Comparison of ENCODE assay signal across 8 cellular contexts in genomic region chr3:69385723-69386483, GRCh38. TPM values are rescaled to one million over a fixed set of nuclear protein-coding genes. Genes with fewer than 3 reads are reported as not detected.
DNase-seq lines count a peak whose midpoint lies in the region; ATAC-seq and TF ChIP-seq lines count a peak whose summit lies in the region.

FRMD4B (minus strand) TSS chr3:69386088; CDS start chr3:69385989, 99 bp downstream.

- TF ChIP-seq CTCF in IMR-90 (conservative IDR thresholded peaks at IDR 0.05; ENCODE audit: low read depth, low read length) (no peak), fibroblast of mammary gland (conservative IDR thresholded peaks at IDR 0.05; ENCODE audit: control insufficient read depth, insufficient read depth, low read depth, low read length) (no peak), suprapubic skin (IDR thresholded peaks at IDR 0.05) (no peak)

- in situ Hi-C loops in IMR-90 (cut with MboI; ENCODE audit: low sequenced_read_pairs): no loop called here

- H2AK9ac ChIP-seq in IMR-90 (replicated peaks; ENCODE audit: low read depth, low read length, poor library complexity): no peak within 1 kb of the TSS

- peaks cover 6% of the 10 kb centered on the region for H3K4me1 Mint-ChIP-seq in activated T-helper 1 cell treated with anti-CD3 and anti-CD28 coated beads, Interleukin-12 subunit alpha, Interleukin-12 subunit beta, Interleukin-2, Interleukin-4 antibody, amounts not matched to agents 30 ng/mL and 10 ng/mL and 1 ng/mL, durations not matched to agents 14 hours and 24 hours and 36 hours (ENCODE audit: low read depth)

- no peaks in the 10 kb centered on the region for H3K9me1 ChIP-seq in IMR-90 (ENCODE audit: insufficient read depth, low read length)

- no peak within 1 kb of the TSS for H3K27ac ChIP-seq in IMR-90 (ENCODE audit: insufficient read depth, low read length)
- peak within 1 kb of the TSS; percentile 62 for H3K27ac ChIP-seq in suprapubic skin

- H4K5ac ChIP-seq in IMR-90 (ENCODE audit: low read depth, low read length): no peak within 1 kb of the TSS

- H3K4me1 ChIP-seq in IMR-90 (ENCODE audit: control insufficient read depth, insufficient read depth, low read length): no peaks in the 10 kb centered on the region
- H3K4me1 ChIP-seq in mucosa of stomach (ENCODE audit: control insufficient read depth, insufficient read depth, low read length): peaks cover 4% of the 10 kb centered on the region
- peaks cover 27% of the 10 kb centered on the region for H3K4me1 ChIP-seq in suprapubic skin

- WGBS in IMR-90 (ENCODE audit: extremely low coverage in 2 of 2, insufficient read length in 1 of 2), 2 experiments: 11% methylated on average over 41 of the region's 64 CpGs; no CpG with 5 or more reads in 1 of the 2 experiments
- WGBS in suprapubic skin: 2% methylated on average over 9 of the region's 64 CpGs

- no peaks in the 10 kb centered on the region for H4K20me1 ChIP-seq in IMR-90 (ENCODE audit: insufficient read depth, low read length)

- H3K14ac ChIP-seq in IMR-90 (replicated peaks; ENCODE audit: low read depth, low read length): no peak within 1 kb of the TSS

- H3K18ac ChIP-seq in IMR-90 (ENCODE audit: low read depth, low read length): no peak within 1 kb of the TSS

- H3K27me3 Mint-ChIP-seq in activated T-helper 1 cell treated with anti-CD3 and anti-CD28 coated beads, Interleukin-12 subunit alpha, Interleukin-12 subunit beta, Interleukin-2, Interleukin-4 antibody, amounts not matched to agents 30 ng/mL and 10 ng/mL and 1 ng/mL, durations not matched to agents 14 hours and 24 hours and 36 hours (ENCODE audit: insufficient read depth): peaks cover 68% of the 10 kb centered on the region

- H3K9me3 Mint-ChIP-seq in activated T-helper 1 cell treated with anti-CD3 and anti-CD28 coated beads, Interleukin-12 subunit alpha, Interleukin-12 subunit beta, Interleukin-2, Interleukin-4 antibody, amounts not matched to agents 30 ng/mL and 10 ng/mL and 1 ng/mL, durations not matched to agents 14 hours and 24 hours and 36 hours: no peaks in the 10 kb centered on the region

- H2AFZ ChIP-seq in IMR-90 (replicated peaks; ENCODE audit: low read length, poor library complexity): peak within 1 kb of the TSS; percentile 13

- ATAC-seq in IMR-90 (ENCODE audit: low read depth) (peak; percentile 46), GM21360 (IDR thresholded peaks at IDR 0.05; ENCODE audit: unreplicated experiment) (no peak), GM18517 (IDR thresholded peaks at IDR 0.05; ENCODE audit: unreplicated experiment) (no peak)

- dilution Hi-C loops in IMR-90 (cut with HindIII; ENCODE audit: low sequenced_read_pairs, unreplicated experiment): no loop called here

- H3K56ac ChIP-seq in IMR-90 (ENCODE audit: extremely low read depth, insufficient read depth, low read length): no peak within 1 kb of the TSS

- peak within 1 kb of the TSS; percentile 75 for H3K4me3 Mint-ChIP-seq in activated T-helper 1 cell treated with anti-CD3 and anti-CD28 coated beads, Interleukin-12 subunit alpha, Interleukin-12 subunit beta, Interleukin-2, Interleukin-4 antibody, amounts not matched to agents 30 ng/mL and 10 ng/mL and 1 ng/mL, durations not matched to agents 14 hours and 24 hours and 36 hours

- no peaks in the 10 kb centered on the region for H3K79me1 ChIP-seq in IMR-90 (ENCODE audit: low read depth in 1 of 2, low read length in 2 of 2)

- no peak within 1 kb of the TSS for H2BK5ac ChIP-seq in IMR-90 (ENCODE audit: low read depth, low read length, poor library complexity, severe bottlenecking)

- H3K36me3 Mint-ChIP-seq in activated T-helper 1 cell treated with anti-CD3 and anti-CD28 coated beads, Interleukin-12 subunit alpha, Interleukin-12 subunit beta, Interleukin-2, Interleukin-4 antibody, amounts not matched to agents 30 ng/mL and 10 ng/mL and 1 ng/mL, durations not matched to agents 14 hours and 24 hours and 36 hours (ENCODE audit: low read depth): no peaks in the 10 kb centered on the region

- H2AK5ac ChIP-seq in IMR-90 (ENCODE audit: low read depth, low read length): no peak within 1 kb of the TSS

- CTCF ChIA-PET in IMR-90 (lab: Yijun Ruan, JAX): interaction anchor here (1.0 kb wide), 1 partner anchor 23 kb away, joined by 3 read pairs; no protein-coding TSS in a partner anchor

- H3K4me2 ChIP-seq in IMR-90 (ENCODE audit: low read depth, low read length): no peak within 1 kb of the TSS; the same call in 1 of the 2 replicates

- no peak for TF ChIP-seq RAD21 in IMR-90 (IDR thresholded peaks at IDR 0.05; ENCODE audit: low read length)

- H3K9me3 ChIP-seq in IMR-90 (ENCODE audit: control insufficient read depth, insufficient read depth, low read length) (no peaks in the 10 kb centered on the region), mucosa of stomach (ENCODE audit: control insufficient read depth, low read length) (no peaks in the 10 kb centered on the region), suprapubic skin (no peaks in the 10 kb centered on the region)

- no TSS peak for BruUV-seq in IMR-90 (replicated peaks; lab: Mats Ljungman, UMichigan)

- H3K9ac ChIP-seq in IMR-90 (ENCODE audit: low read depth, low read length) (no peak within 1 kb of the TSS), mucosa of stomach (ENCODE audit: low read length) (no peak within 1 kb of the TSS)

- H3K4me3 ChIP-seq in IMR-90 (ENCODE audit: insufficient read depth, low read depth, low read length) (no peak within 1 kb of the TSS), fibroblast of mammary gland (ENCODE audit: control insufficient read depth, low read depth, low read length) (peak within 1 kb of the TSS; percentile 29), mucosa of stomach (ENCODE audit: low read length) (peak within 1 kb of the TSS; percentile 25), suprapubic skin (peak within 1 kb of the TSS; percentile 72)

- H4K8ac ChIP-seq in IMR-90 (ENCODE audit: low read depth in 2 of 2, low read length in 2 of 2): no peak within 1 kb of the TSS

- no peak within 1 kb of the TSS for H4K91ac ChIP-seq in IMR-90 (ENCODE audit: insufficient read depth, low read depth, low read length)

- DNase-seq in DMS153 treated with DMSO at 0.1 percent for 48 hours (lab: John Stamatoyannopoulos, UW; ENCODE audit: unreplicated experiment) (peak; percentile 2), IMR-90 (no peak), fibroblast of mammary gland (ENCODE audit: low read depth) (peak; percentile 18), suprapubic skin (ENCODE audit: low spot score in 2 of 2) (peak; percentile 79 to 82)
- DNase-seq in activated T-helper 1 cell treated with anti-CD3 and anti-CD28 coated beads, Interleukin-12 subunit alpha, Interleukin-12 subunit beta, Interleukin-2, Interleukin-4 antibody, amounts not matched to agents 30 ng/mL and 10 ng/mL and 1 ng/mL, durations not matched to agents 14 hours and 24 hours and 36 hours (ENCODE audit: low spot score): peak; percentile 21

- TF ChIP-seq POLR2A in IMR-90 (IDR thresholded peaks at IDR 0.05; ENCODE audit: low read depth, low read length) (no peak), suprapubic skin (IDR thresholded peaks at IDR 0.05) (no peak)

- no peak for TF ChIP-seq EP300 in suprapubic skin (IDR thresholded peaks at IDR 0.05)

- no peak within 1 kb of the TSS for H3K23ac ChIP-seq in IMR-90 (ENCODE audit: low read depth, low read length)

- H3K27ac Mint-ChIP-seq in activated T-helper 1 cell treated with anti-CD3 and anti-CD28 coated beads, Interleukin-12 subunit alpha, Interleukin-12 subunit beta, Interleukin-2, Interleukin-4 antibody, amounts not matched to agents 30 ng/mL and 10 ng/mL and 1 ng/mL, durations not matched to agents 14 hours and 24 hours and 36 hours: peak within 1 kb of the TSS; percentile 13

- no peak within 1 kb of the TSS for H2BK20ac ChIP-seq in IMR-90 (ENCODE audit: low read depth, low read length)

- H2BK15ac ChIP-seq in IMR-90 (ENCODE audit: low read depth, low read length): no peak within 1 kb of the TSS

- intact Hi-C loops in IMR-90 (cut with micrococcal nuclease): no loop called here
- intact Hi-C loops in activated T-helper 1 cell treated with anti-CD3 and anti-CD28 coated beads, Interleukin-12 subunit alpha, Interleukin-12 subunit beta, Interleukin-2, Interleukin-4 antibody, amounts not matched to agents 30 ng/mL and 10 ng/mL and 1 ng/mL, durations not matched to agents 14 hours and 24 hours and 36 hours (cut with micrococcal nuclease): loop anchor here (1.0 kb wide), 1 partner anchor 59 kb away; no protein-coding TSS in a partner anchor

- H3K27me3 ChIP-seq in IMR-90 (ENCODE audit: control insufficient read depth, insufficient read depth, low read length): peaks cover 22% of the 10 kb centered on the region
- peaks cover 41% of the 10 kb centered on the region for H3K27me3 ChIP-seq in mucosa of stomach (ENCODE audit: control insufficient read depth, insufficient read depth, low read length)
- H3K27me3 ChIP-seq in suprapubic skin: peaks cover 19% of the 10 kb centered on the region

- H3K4ac ChIP-seq in IMR-90 (ENCODE audit: low read depth, low read length): no peak within 1 kb of the TSS

- H2BK120ac ChIP-seq in IMR-90 (ENCODE audit: low read depth, low read length): no peak within 1 kb of the TSS

- no peaks in the 10 kb centered on the region for H3K36me3 ChIP-seq in IMR-90 (ENCODE audit: control insufficient read depth, insufficient read depth, low read length)
- no peaks in the 10 kb centered on the region for H3K36me3 ChIP-seq in mucosa of stomach (ENCODE audit: control insufficient read depth, insufficient read depth, low read length)
- no peaks in the 10 kb centered on the region for H3K36me3 ChIP-seq in suprapubic skin

- POLR2A ChIA-PET in IMR-90 (lab: Charles Lee; ENCODE audit: unreplicated experiment): no interaction called here

TF ChIP-seq in IMR-90, 13 proteins besides CTCF, POLR2A, EP300 and RAD21 (continues in another document):
- TF ChIP-seq CEBPB (IDR thresholded peaks at IDR 0.05; ENCODE audit: low read depth, low read length) (no peak), ELK1 (IDR thresholded peaks at IDR 0.05; ENCODE audit: borderline replicate concordance, low read depth, low read length) (no peak), BHLHE40 (IDR thresholded peaks at IDR 0.05; ENCODE audit: low read depth, low read length) (no peak)

RNA-seq across cellular contexts. Expression of gene FRMD4B, which starts in this region (rescaled TPM):
- total RNA-seq in IMR-90 (2012; rRNA removed) (0.28 and 0.36 TPM in 2 replicates), suprapubic skin (10 to 100 TPM; 53.8 to 75.3 (median 67.8) TPM)
- polyA plus RNA-seq in IMR-90 (2012; rRNA removed): 0.14 and 0.16 TPM in 2 replicates
- 0.02 and 0.03 TPM in 2 replicates for polyA plus RNA-seq in IMR-90 (2012; cell fraction: cytosol; rRNA removed)
- polyA plus RNA-seq in IMR-90 (2012; cell fraction: nucleus; rRNA removed; ENCODE audit: low replicate concordance): 0.07 and 0.10 TPM in 2 replicates
- 83.3 and 83.6 TPM in 2 replicates for total RNA-seq in activated T-helper 1 cell treated with anti-CD3 and anti-CD28 coated beads, Interleukin-12 subunit alpha, Interleukin-12 subunit beta, Interleukin-2, Interleukin-4 antibody, amounts not matched to agents 30 ng/mL and 10 ng/mL and 1 ng/mL, durations not matched to agents 14 hours and 24 hours and 36 hours

Comparison
In these comparisons a context has a peak if more than half of its experiments do, and no peak if none do; other contexts are left out.
1. RNA of gene FRMD4B (total RNA-seq): 83.3 to 83.6 TPM in activated T-helper 1 cell treated with anti-CD3 and anti-CD28 coated beads, Interleukin-12 subunit alpha, Interleukin-12 subunit beta, Interleukin-2, Interleukin-4 antibody, amounts not matched to agents 30 ng/mL and 10 ng/mL and 1 ng/mL, durations not matched to agents 14 hours and 24 hours and 36 hours and 53.8 to 75.3 TPM in suprapubic skin; 0.28 to 0.36 TPM in IMR-90; every median in the first group is over 10 times any median in the second.
2. Peak in ATAC-seq in IMR-90; RNA of the gene not detected or under 1 TPM.